In the genomic region with DNA sequence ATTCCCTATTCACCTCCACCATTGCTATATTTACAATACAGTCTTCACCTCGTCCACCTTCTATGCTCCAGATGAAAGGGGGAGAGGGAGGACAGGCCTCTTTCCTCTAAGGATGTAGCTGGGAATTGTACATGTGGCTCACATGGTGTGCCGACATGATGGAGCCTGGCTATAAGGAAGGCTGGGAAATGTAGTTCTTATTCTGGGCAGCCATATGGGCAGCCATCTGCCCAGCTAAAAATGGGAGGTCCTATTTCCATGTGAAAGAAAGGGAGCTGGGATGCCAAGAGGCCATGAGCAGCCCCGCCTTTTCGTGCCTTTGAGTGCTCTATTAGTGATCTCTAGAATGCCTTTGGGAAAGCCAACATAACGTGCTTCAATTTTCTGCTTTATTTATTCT, we compare ENCODE assay signal across 1 cellular context.
TF ChIP-seq lines count a peak whose summit lies in the region.

No MANE protein-coding gene starts in this region.

TF ChIP-seq in WTC11, 78 proteins besides CTCF, POLR2A, EP300 and RAD21 (continued from another document):
- TF ChIP-seq, protein P1, sequence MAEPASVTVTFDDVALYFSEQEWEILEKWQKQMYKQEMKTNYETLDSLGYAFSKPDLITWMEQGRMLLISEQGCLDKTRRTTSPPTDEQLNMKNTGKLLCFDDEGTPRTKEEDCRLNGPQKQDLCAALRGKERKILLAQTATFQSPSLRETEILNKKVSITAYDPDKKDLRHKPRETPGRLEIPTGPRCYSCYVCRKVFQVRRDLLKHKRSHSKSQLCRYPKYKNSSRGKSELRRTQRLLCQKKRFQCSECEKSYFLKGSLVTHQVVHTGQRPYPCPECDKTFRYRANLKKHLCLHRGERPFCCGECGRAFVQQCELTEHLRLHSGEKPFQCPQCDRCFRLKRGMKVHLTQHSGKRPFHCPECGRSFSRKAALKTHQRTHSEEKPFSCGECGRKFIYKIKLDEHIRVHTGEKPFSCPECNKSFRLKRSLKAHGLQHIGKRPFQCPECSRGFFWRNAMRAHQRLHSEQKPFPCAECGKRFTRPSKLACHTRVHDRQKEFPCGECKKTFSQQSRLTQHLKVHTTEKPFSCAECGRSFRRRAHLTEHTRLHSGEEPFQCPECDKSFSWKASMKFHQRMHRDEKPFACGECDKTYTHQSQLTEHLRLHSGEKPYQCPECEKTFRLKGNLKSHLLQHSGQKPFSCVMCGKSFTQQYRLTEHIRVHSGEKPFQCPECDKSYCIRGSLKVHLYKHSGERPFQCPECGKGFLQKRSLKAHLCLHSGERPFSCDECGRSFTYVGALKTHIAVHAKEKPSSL (CRISPR knock-in tag; conservative IDR thresholded peaks at IDR 0.05) = no peak
- TF ChIP-seq ZNF416 (CRISPR knock-in tag; IDR thresholded peaks at IDR 0.05) (no peak), ELF4 (CRISPR knock-in tag; IDR thresholded peaks at IDR 0.05; ENCODE audit: low read depth) (no peak), MYBL2 (CRISPR knock-in tag; IDR thresholded peaks at IDR 0.05) (no peak)
- TF ChIP-seq, protein P2, sequence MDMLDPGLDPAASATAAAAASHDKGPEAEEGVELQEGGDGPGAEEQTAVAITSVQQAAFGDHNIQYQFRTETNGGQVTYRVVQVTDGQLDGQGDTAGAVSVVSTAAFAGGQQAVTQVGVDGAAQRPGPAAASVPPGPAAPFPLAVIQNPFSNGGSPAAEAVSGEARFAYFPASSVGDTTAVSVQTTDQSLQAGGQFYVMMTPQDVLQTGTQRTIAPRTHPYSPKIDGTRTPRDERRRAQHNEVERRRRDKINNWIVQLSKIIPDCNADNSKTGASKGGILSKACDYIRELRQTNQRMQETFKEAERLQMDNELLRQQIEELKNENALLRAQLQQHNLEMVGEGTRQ (CRISPR knock-in tag; IDR thresholded peaks at IDR 0.05) = peak; percentile 63
TF ChIP-seq in WTC11: peak in this region for 3.
